Comparison of ENCODE assay signal across 17 cellular contexts in genomic region chr3:67484085-67484484, GRCh38.
DNase-seq lines count a peak whose midpoint lies in the region; ATAC-seq lines count a peak whose summit lies in the region.
"Had no signal": no experiment of that assay in that cellular context is flagged by ENCODE, and none has a peak within 500 bp of the region (broad histone marks: within the 10 kb centered on the region; RNA-seq: fewer than 3 reads in every experiment).

No MANE protein-coding gene starts in this region.

- ATAC-seq in activated naive CD4-positive, alpha-beta T cell treated with anti-CD3 and anti-CD28 coated beads, Interleukin-2, amount 50 U/mL, for 72 hours = no peak
- no peak for ATAC-seq in GM21390 (IDR thresholded peaks at IDR 0.05; ENCODE audit: unreplicated experiment)
- ATAC-seq: GM12878, Right ventricle myocardium inferior had no signal

- no peak overlapping the region for H3K4me3 Mint-ChIP-seq in activated naive CD4-positive, alpha-beta T cell treated with anti-CD3 and anti-CD28 coated beads, Interleukin-2, amount 50 U/mL, for 24 hours

- DNase-seq in activated naive CD4-positive, alpha-beta T cell treated with anti-CD3 and anti-CD28 coated beads, Interleukin-2, amount 50 U/mL, for 72 hours (ENCODE audit: low spot score in 2 of 2) = no peak
- DNase-seq in HT1080 (ENCODE audit: low read depth) = peak; percentile 14
- DNase-seq in NCI-H69 (lab: John Stamatoyannopoulos, UW) = peak; percentile 2
- DNase-seq in globus pallidus (ENCODE audit: low spot score) = peak; percentile 29
- no peak for DNase-seq in mesenteric fat pad (ENCODE audit: low spot score)
- DNase-seq: BE2C, DMS79 treated with DMSO at 0.1 percent for 48 hours, GM23248, NCI-H1105, NCI-H146, NCI-H2029, NCI-H2227 treated with DMSO at 0.1 percent for 48 hours, NCI-H524 had no signal

- peak overlapping the region; percentile 35 for H3K27ac Mint-ChIP-seq in activated naive CD4-positive, alpha-beta T cell treated with anti-CD3 and anti-CD28 coated beads, Interleukin-2, amount 50 U/mL, for 24 hours
- H3K27ac Mint-ChIP-seq in activated naive CD4-positive, alpha-beta T cell treated with anti-CD3 and anti-CD28 coated beads, Interleukin-2, amount 50 U/mL, for 72 hours = peak overlapping the region in 1 of 2 donors; percentile 57

- H3K4me1 Mint-ChIP-seq in activated naive CD4-positive, alpha-beta T cell treated with anti-CD3 and anti-CD28 coated beads, Interleukin-2, amount 50 U/mL, for 24 hours = peaks cover 27% of the 10 kb centered on the region

- H3K9me3 Mint-ChIP-seq in activated naive CD4-positive, alpha-beta T cell treated with anti-CD3 and anti-CD28 coated beads, Interleukin-2, amount 50 U/mL, for 24 hours = peaks cover 5% of the 10 kb centered on the region
- no peaks in the 10 kb centered on the region for H3K9me3 Mint-ChIP-seq in activated naive CD4-positive, alpha-beta T cell treated with anti-CD3 and anti-CD28 coated beads, Interleukin-2, amount 50 U/mL, for 72 hours

- peaks cover 34% of the 10 kb centered on the region for H3K36me3 Mint-ChIP-seq in activated naive CD4-positive, alpha-beta T cell treated with anti-CD3 and anti-CD28 coated beads, Interleukin-2, amount 50 U/mL, for 24 hours
- H3K36me3 Mint-ChIP-seq in activated naive CD4-positive, alpha-beta T cell treated with anti-CD3 and anti-CD28 coated beads, Interleukin-2, amount 50 U/mL, for 72 hours = peaks cover 23 to 37% of the 10 kb centered on the region in 2 donors

- no peaks in the 10 kb centered on the region for H3K27me3 Mint-ChIP-seq in activated naive CD4-positive, alpha-beta T cell treated with anti-CD3 and anti-CD28 coated beads, Interleukin-2, amount 50 U/mL, for 24 hours

Comparison
In these comparisons a context has a peak if more than half of its experiments do, and no peak if none do; other contexts are left out.
1. DNase-seq: peak in HT1080 (single experiment), NCI-H69 (single experiment) and globus pallidus (single experiment); none in activated naive CD4-positive, alpha-beta T cell treated with anti-CD3 and anti-CD28 coated beads, Interleukin-2, amount 50 U/mL, for 72 hours (0 of 2) and mesenteric fat pad (single experiment).